Comparison of ENCODE assay signal across 32 cellular contexts in genomic region chr6:11601776-11602605, GRCh38.
DNase-seq lines count a peak whose midpoint lies in the region; ATAC-seq, FAIRE-seq and TF ChIP-seq lines count a peak whose summit lies in the region.
"Had no signal": no experiment of that assay in that cellular context is flagged by ENCODE, and none has a peak within 500 bp of the region (broad histone marks: within the 10 kb centered on the region; RNA-seq: fewer than 3 reads in every experiment).

No MANE protein-coding gene starts in this region.

- WGBS in hepatocyte (ENCODE audit: low lambda C conversion rate, missing lambda C conversion rate) = 54% methylated on average over 7 of the region's 7 CpGs

- H3K36me3 ChIP-seq in H7 (replicated peaks; ENCODE audit: control insufficient read depth, insufficient read depth, low read length) = no peaks in the 10 kb centered on the region
- no peaks in the 10 kb centered on the region for H3K36me3 ChIP-seq in RWPE2 (ENCODE audit: low read depth)
- H3K36me3 ChIP-seq in hepatocyte (replicated peaks; ENCODE audit: insufficient read depth, low read depth) = no peaks in the 10 kb centered on the region
- H3K36me3 ChIP-seq: ascending aorta, cardiac muscle cell, heart left ventricle, ovary, transverse colon had no signal

- peak; percentile 59 for DNase-seq in H7
- no peak for DNase-seq in RWPE2 (ENCODE audit: low spot score)
- DNase-seq in hepatocyte (ENCODE audit: low spot score) = peak; percentile 36
- no peak for DNase-seq in nephron progenitor cell
- DNase-seq in activated CD8-positive, alpha-beta memory T cell treated with anti-CD3 and anti-CD28 coated beads, Interleukin-2, amount 50 U/mL, for 4 hours = no peak
- no peak for DNase-seq in HTR-8/SVneo (ENCODE audit: insufficient read length, low spot score)
- DNase-seq in NCI-H446 treated with DMSO at 0.1 percent for 48 hours (lab: John Stamatoyannopoulos, UW) = no peak
- DNase-seq: activated gamma-delta T cell treated with Interleukin-2 at 50 U/mL for 16 hours; activated naive CD8-positive, alpha-beta T cell treated with anti-CD3 and anti-CD28 coated beads, Interleukin-2, amount 10 ng/mL, durations not matched to agents 7 days and 5 days; activated T-cell treated with anti-CD3 and anti-CD28 coated beads, Interleukin-2, amount 50 U/mL, for 48 hours; C1 segment of cervical spinal cord; COR-L47; DND-41; effector memory CD4-positive, alpha-beta T cell; foreskin fibroblast; heart left ventricle; left cardiac atrium; NCI-H1092 treated with DMSO at 0.1 percent for 48 hours; NCI-H187; ovary; transverse colon had no signal

- H2AFZ ChIP-seq in hepatocyte = no peak overlapping the region

- no peaks in the 10 kb centered on the region for H3K79me2 ChIP-seq in hepatocyte

- peaks cover 57% of the 10 kb centered on the region for H3K4me1 Mint-ChIP-seq in nephron progenitor cell
- H3K4me1 Mint-ChIP-seq: activated naive CD8-positive, alpha-beta T cell treated with anti-CD3 and anti-CD28 coated beads, Interleukin-2, amount 10 ng/mL, durations not matched to agents 7 days and 5 days; stimulated activated memory B cell treated with anti-CD40 and anti-IgM and Interleukin-4, amounts not matched to agents 10 μg/mL and 1 μg/mL and 100 μg/mL, for 72 hours had no signal

- H3K27ac Mint-ChIP-seq in nephron progenitor cell = no peak overlapping the region
- H3K27ac Mint-ChIP-seq: activated naive CD8-positive, alpha-beta T cell treated with anti-CD3 and anti-CD28 coated beads, Interleukin-2, amount 10 ng/mL, durations not matched to agents 7 days and 5 days; stimulated activated memory B cell treated with anti-CD40 and anti-IgM and Interleukin-4, amounts not matched to agents 10 μg/mL and 1 μg/mL and 100 μg/mL, for 72 hours; T-helper 1 cell treated with Interleukin-12 subunit alpha and Interleukin-12 subunit beta and Interleukin-4 antibody, amounts not matched to agents 30 μg/mL and 1 μg/mL, for 36 hours had no signal

- TF ChIP-seq CTCF in RWPE2 (IDR thresholded peaks at IDR 0.05; ENCODE audit: poor library complexity, severe bottlenecking) (no peak), hepatocyte (IDR thresholded peaks at IDR 0.05; ENCODE audit: poor library complexity) (no peak), nephron progenitor cell (IDR thresholded peaks at IDR 0.05) (no peak)

- H3K27ac ChIP-seq in RWPE2 (ENCODE audit: poor library complexity, severe bottlenecking) (no peak overlapping the region), hepatocyte (peak overlapping the region; percentile 56)
- H3K27ac ChIP-seq: cardiac muscle cell, heart left ventricle, ovary, SK-N-MC, transverse colon had no signal

- no peaks in the 10 kb centered on the region for H3K36me3 Mint-ChIP-seq in nephron progenitor cell (ENCODE audit: low read depth)
- H3K36me3 Mint-ChIP-seq: activated naive CD8-positive, alpha-beta T cell treated with anti-CD3 and anti-CD28 coated beads, Interleukin-2, amount 10 ng/mL, durations not matched to agents 7 days and 5 days; stimulated activated memory B cell treated with anti-CD40 and anti-IgM and Interleukin-4, amounts not matched to agents 10 μg/mL and 1 μg/mL and 100 μg/mL, for 72 hours had no signal

- peak overlapping the region; percentile 0 for H3K4me3 Mint-ChIP-seq in nephron progenitor cell
- H3K4me3 Mint-ChIP-seq: activated naive CD8-positive, alpha-beta T cell treated with anti-CD3 and anti-CD28 coated beads, Interleukin-2, amount 10 ng/mL, durations not matched to agents 7 days and 5 days; nephron; stimulated activated memory B cell treated with anti-CD40 and anti-IgM and Interleukin-4, amounts not matched to agents 10 μg/mL and 1 μg/mL and 100 μg/mL, for 72 hours; T-helper 1 cell treated with Interleukin-12 subunit alpha and Interleukin-12 subunit beta and Interleukin-4 antibody, amounts not matched to agents 30 μg/mL and 1 μg/mL, for 36 hours had no signal

- H3K4me3 ChIP-seq in H7 (ENCODE audit: insufficient read depth, low read depth, low read length) = no peak overlapping the region
- no peak overlapping the region for H3K4me3 ChIP-seq in RWPE2 (ENCODE audit: severe bottlenecking)
- H3K4me3 ChIP-seq in hepatocyte = no peak overlapping the region
- H3K4me3 ChIP-seq: ascending aorta, cardiac muscle cell, heart left ventricle, K562, ovary, SK-N-MC, transverse colon had no signal

- no peak overlapping the region for H3K4me2 ChIP-seq in hepatocyte

- ATAC-seq in RWPE2 (ENCODE audit: low read depth) (peak; percentile 27; the same call in 1 of the 3 replicates), HG02642 (IDR thresholded peaks at IDR 0.05; ENCODE audit: poor library complexity, unreplicated experiment) (no peak)
- ATAC-seq: esophagus mucosa; heart left ventricle; K562; left cardiac atrium; stimulated activated memory B cell treated with anti-CD40 and anti-IgM and Interleukin-4, amounts not matched to agents 10 μg/mL and 1 μg/mL and 100 μg/mL, for 72 hours had no signal

- H3K9me2 ChIP-seq in hepatocyte (replicated peaks; ENCODE audit: insufficient read depth) = no peaks in the 10 kb centered on the region

- H4K20me1 ChIP-seq in hepatocyte (ENCODE audit: insufficient read depth, poor library complexity, severe bottlenecking) = no peaks in the 10 kb centered on the region

- no peaks in the 10 kb centered on the region for H3K27me3 ChIP-seq in H7 (ENCODE audit: control insufficient read depth, insufficient read depth, low read length)
- H3K27me3 ChIP-seq in RWPE2 (ENCODE audit: insufficient read depth, poor library complexity, severe bottlenecking) = no peaks in the 10 kb centered on the region
- no peaks in the 10 kb centered on the region for H3K27me3 ChIP-seq in hepatocyte
- H3K27me3 ChIP-seq: ascending aorta, cardiac muscle cell, heart left ventricle, ovary, transverse colon had no signal

- H3K4me1 ChIP-seq in RWPE2 (ENCODE audit: insufficient read depth, poor library complexity, severe bottlenecking) = no peaks in the 10 kb centered on the region
- H3K4me1 ChIP-seq in hepatocyte (ENCODE audit: insufficient read depth) = peaks cover 24% of the 10 kb centered on the region

- FAIRE-seq in HTR-8/SVneo (lab: Jason Lieb, UNC) = no peak
- FAIRE-seq: colon, H54, K562 had no signal

- peaks cover 10% of the 10 kb centered on the region for H3K9me3 Mint-ChIP-seq in nephron progenitor cell
- H3K9me3 Mint-ChIP-seq: activated naive CD8-positive, alpha-beta T cell treated with anti-CD3 and anti-CD28 coated beads, Interleukin-2, amount 10 ng/mL, durations not matched to agents 7 days and 5 days; stimulated activated memory B cell treated with anti-CD40 and anti-IgM and Interleukin-4, amounts not matched to agents 10 μg/mL and 1 μg/mL and 100 μg/mL, for 72 hours; T-helper 1 cell treated with Interleukin-12 subunit alpha and Interleukin-12 subunit beta and Interleukin-4 antibody, amounts not matched to agents 30 μg/mL and 1 μg/mL, for 36 hours had no signal

- H3K27me3 Mint-ChIP-seq in nephron progenitor cell (ENCODE audit: low read depth, poor library complexity) = no peaks in the 10 kb centered on the region

- H3K9me3 ChIP-seq in RWPE2 (ENCODE audit: severe bottlenecking) = no peaks in the 10 kb centered on the region
- no peaks in the 10 kb centered on the region for H3K9me3 ChIP-seq in hepatocyte (ENCODE audit: low read depth)
- H3K9me3 ChIP-seq: ascending aorta, heart left ventricle, ovary, transverse colon had no signal

Comparison
In these comparisons a context has a peak if more than half of its experiments do, and no peak if none do; other contexts are left out.
1. DNase-seq: peak in H7 (single experiment) and hepatocyte (single experiment); none in RWPE2 (single experiment), nephron progenitor cell (single experiment), activated CD8-positive, alpha-beta memory T cell treated with anti-CD3 and anti-CD28 coated beads, Interleukin-2, amount 50 U/mL, for 4 hours (single experiment), HTR-8/SVneo (single experiment) and NCI-H446 treated with DMSO at 0.1 percent for 48 hours (single experiment).